ENCODE assay signal across 9 cellular contexts in the genomic region with DNA sequence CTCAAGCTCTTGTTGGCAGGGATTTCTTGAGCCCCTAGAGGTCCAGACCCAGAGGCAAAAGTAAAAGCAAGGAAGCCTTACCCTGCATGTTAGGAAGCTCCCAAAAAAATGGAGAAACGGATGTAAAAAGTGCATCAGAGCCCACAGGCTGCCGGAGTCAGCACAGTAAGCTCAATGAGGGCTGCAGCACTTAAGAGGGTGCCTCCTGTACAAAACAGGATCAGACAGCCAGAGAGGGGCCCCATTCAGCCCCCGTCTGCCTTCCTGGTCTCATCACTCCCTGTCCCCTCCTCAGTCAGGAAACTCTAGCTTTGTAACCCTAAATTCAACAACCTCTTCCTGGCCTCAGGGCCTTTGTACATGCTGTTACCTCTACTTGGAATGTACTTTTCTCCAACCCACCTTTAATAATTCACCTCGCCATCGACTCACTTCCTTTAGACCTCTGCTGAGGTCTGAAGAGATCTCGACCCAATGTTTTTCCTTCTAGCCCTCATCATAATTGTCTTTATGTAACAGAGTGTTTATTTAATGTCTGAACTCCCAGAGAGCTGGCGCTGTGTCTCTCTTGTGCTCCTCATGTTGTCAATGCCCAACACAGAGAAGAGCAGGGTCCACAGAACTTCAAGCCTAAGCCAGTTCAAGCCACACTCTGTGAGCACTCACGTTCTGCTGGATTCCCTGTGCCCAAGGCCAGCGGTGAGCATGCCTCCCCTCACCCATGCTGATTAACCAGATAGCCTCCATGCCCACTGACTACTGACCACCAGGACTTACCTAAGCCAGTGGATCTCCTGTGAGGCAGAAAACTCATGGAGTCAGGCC. TPM values are rescaled to one million over a fixed set of nuclear protein-coding genes. Genes with fewer than 3 reads are reported as not detected.
DNase-seq lines count a peak whose midpoint lies in the region; ATAC-seq lines count a peak whose summit lies in the region.
"Had no signal": no experiment of that assay in that cellular context is flagged by ENCODE, and none has a peak within 500 bp of the region (broad histone marks: within the 10 kb centered on the region; RNA-seq: fewer than 3 reads in every experiment).

No MANE protein-coding gene starts in this region.

- DNase-seq in activated naive CD8-positive, alpha-beta T cell treated with anti-CD3 and anti-CD28 coated beads for 36 hours = no peak
- no peak for DNase-seq in activated naive CD8-positive, alpha-beta T cell treated with anti-CD3 and anti-CD28 coated beads, Interleukin-2, amount 50 U/mL, for 24 hours
- DNase-seq in activated T-helper 2 cell treated with anti-CD3 and anti-CD28 coated beads, Interferon-gamma antibody, Interleukin-2, Interleukin-4, amounts not matched to agents 10 μg/mL and 5 μg/mL and 100 μg/mL, durations not matched to agents 14 hours and 24 hours and 36 hours (ENCODE audit: low spot score) = no peak
- DNase-seq in memory B cell (ENCODE audit: low spot score in 2 of 2) = no peak
- no peak for DNase-seq in DMS53 (lab: John Stamatoyannopoulos, UW)
- no peak for DNase-seq in effector CD4-positive, alpha-beta T cell
- DNase-seq in AG20443 (ENCODE audit: low spot score) = no peak
- no peak for DNase-seq in amniotic stem cell (lab: John Stamatoyannopoulos, UW)

- peak overlapping the region; percentile 40 for H3K27ac Mint-ChIP-seq in activated naive CD8-positive, alpha-beta T cell treated with anti-CD3 and anti-CD28 coated beads for 36 hours
- no peak overlapping the region for H3K27ac Mint-ChIP-seq in activated naive CD8-positive, alpha-beta T cell treated with anti-CD3 and anti-CD28 coated beads, Interleukin-2, amount 50 U/mL, for 24 hours
- peak overlapping the region; percentile 1 for H3K27ac Mint-ChIP-seq in activated T-helper 2 cell treated with anti-CD3 and anti-CD28 coated beads, Interferon-gamma antibody, Interleukin-2, Interleukin-4, amounts not matched to agents 10 μg/mL and 5 μg/mL and 100 μg/mL, durations not matched to agents 14 hours and 24 hours and 36 hours
- peak overlapping the region; percentile 76 for H3K27ac Mint-ChIP-seq in memory B cell

- H3K36me3 Mint-ChIP-seq in activated naive CD8-positive, alpha-beta T cell treated with anti-CD3 and anti-CD28 coated beads for 36 hours = peaks cover 18% of the 10 kb centered on the region
- peaks cover 5% of the 10 kb centered on the region for H3K36me3 Mint-ChIP-seq in activated naive CD8-positive, alpha-beta T cell treated with anti-CD3 and anti-CD28 coated beads, Interleukin-2, amount 50 U/mL, for 24 hours (ENCODE audit: low read depth)
- H3K36me3 Mint-ChIP-seq in activated T-helper 2 cell treated with anti-CD3 and anti-CD28 coated beads, Interferon-gamma antibody, Interleukin-2, Interleukin-4, amounts not matched to agents 10 μg/mL and 5 μg/mL and 100 μg/mL, durations not matched to agents 14 hours and 24 hours and 36 hours (ENCODE audit: low read depth) = peaks cover 19% of the 10 kb centered on the region
- H3K36me3 Mint-ChIP-seq in memory B cell = peaks cover 3% of the 10 kb centered on the region

- ATAC-seq in activated naive CD8-positive, alpha-beta T cell treated with anti-CD3 and anti-CD28 coated beads, Interleukin-2, amount 50 U/mL, for 24 hours = no peak
- no peak for ATAC-seq in memory B cell (ENCODE audit: low read depth)

- H3K4me1 Mint-ChIP-seq in activated naive CD8-positive, alpha-beta T cell treated with anti-CD3 and anti-CD28 coated beads for 36 hours = peaks cover 41% of the 10 kb centered on the region
- peaks cover 47% of the 10 kb centered on the region for H3K4me1 Mint-ChIP-seq in activated naive CD8-positive, alpha-beta T cell treated with anti-CD3 and anti-CD28 coated beads, Interleukin-2, amount 50 U/mL, for 24 hours
- peaks cover 47% of the 10 kb centered on the region for H3K4me1 Mint-ChIP-seq in activated T-helper 2 cell treated with anti-CD3 and anti-CD28 coated beads, Interferon-gamma antibody, Interleukin-2, Interleukin-4, amounts not matched to agents 10 μg/mL and 5 μg/mL and 100 μg/mL, durations not matched to agents 14 hours and 24 hours and 36 hours (ENCODE audit: low read depth)
- H3K4me1 Mint-ChIP-seq in memory B cell = peaks cover 30% of the 10 kb centered on the region

- H3K9me3 Mint-ChIP-seq in activated naive CD8-positive, alpha-beta T cell treated with anti-CD3 and anti-CD28 coated beads for 36 hours = no peaks in the 10 kb centered on the region
- H3K9me3 Mint-ChIP-seq in activated naive CD8-positive, alpha-beta T cell treated with anti-CD3 and anti-CD28 coated beads, Interleukin-2, amount 50 U/mL, for 24 hours = no peaks in the 10 kb centered on the region
- no peaks in the 10 kb centered on the region for H3K9me3 Mint-ChIP-seq in activated T-helper 2 cell treated with anti-CD3 and anti-CD28 coated beads, Interferon-gamma antibody, Interleukin-2, Interleukin-4, amounts not matched to agents 10 μg/mL and 5 μg/mL and 100 μg/mL, durations not matched to agents 14 hours and 24 hours and 36 hours
- H3K9me3 Mint-ChIP-seq in memory B cell = no peaks in the 10 kb centered on the region
- H3K9me3 Mint-ChIP-seq: H9 had no signal

- intact Hi-C loops in activated T-helper 2 cell treated with anti-CD3 and anti-CD28 coated beads, Interferon-gamma antibody, Interleukin-2, Interleukin-4, amounts not matched to agents 10 μg/mL and 5 μg/mL and 100 μg/mL, durations not matched to agents 14 hours and 24 hours and 36 hours (cut with micrococcal nuclease) = loop anchor here (1.0 to 10.0 kb wide), 6 partner anchors 38 to 560 kb away; partner anchors contain the start of gene LPIN3

- no peak overlapping the region for H3K4me3 Mint-ChIP-seq in activated naive CD8-positive, alpha-beta T cell treated with anti-CD3 and anti-CD28 coated beads for 36 hours
- H3K4me3 Mint-ChIP-seq in activated naive CD8-positive, alpha-beta T cell treated with anti-CD3 and anti-CD28 coated beads, Interleukin-2, amount 50 U/mL, for 24 hours = no peak overlapping the region
- no peak overlapping the region for H3K4me3 Mint-ChIP-seq in activated T-helper 2 cell treated with anti-CD3 and anti-CD28 coated beads, Interferon-gamma antibody, Interleukin-2, Interleukin-4, amounts not matched to agents 10 μg/mL and 5 μg/mL and 100 μg/mL, durations not matched to agents 14 hours and 24 hours and 36 hours (ENCODE audit: low read depth)
- no peak overlapping the region for H3K4me3 Mint-ChIP-seq in memory B cell

- no peaks in the 10 kb centered on the region for H3K27me3 Mint-ChIP-seq in activated naive CD8-positive, alpha-beta T cell treated with anti-CD3 and anti-CD28 coated beads for 36 hours
- H3K27me3 Mint-ChIP-seq in activated naive CD8-positive, alpha-beta T cell treated with anti-CD3 and anti-CD28 coated beads, Interleukin-2, amount 50 U/mL, for 24 hours = no peaks in the 10 kb centered on the region
- H3K27me3 Mint-ChIP-seq in activated T-helper 2 cell treated with anti-CD3 and anti-CD28 coated beads, Interferon-gamma antibody, Interleukin-2, Interleukin-4, amounts not matched to agents 10 μg/mL and 5 μg/mL and 100 μg/mL, durations not matched to agents 14 hours and 24 hours and 36 hours (ENCODE audit: low read depth) = no peaks in the 10 kb centered on the region
- H3K27me3 Mint-ChIP-seq in memory B cell = no peaks in the 10 kb centered on the region

RNA-seq across cellular contexts. Expression of gene PLCG1, which starts 2.8 kb away (rescaled TPM):
- total RNA-seq in activated naive CD8-positive, alpha-beta T cell treated with anti-CD3 and anti-CD28 coated beads for 36 hours = 100 to 1,000 TPM; 156 to 162 TPM
- 174 and 187 TPM in 2 replicates for total RNA-seq in activated T-helper 2 cell treated with anti-CD3 and anti-CD28 coated beads, Interferon-gamma antibody, Interleukin-2, Interleukin-4, amounts not matched to agents 10 μg/mL and 5 μg/mL and 100 μg/mL, durations not matched to agents 14 hours and 24 hours and 36 hours
